In the genomic region with DNA sequence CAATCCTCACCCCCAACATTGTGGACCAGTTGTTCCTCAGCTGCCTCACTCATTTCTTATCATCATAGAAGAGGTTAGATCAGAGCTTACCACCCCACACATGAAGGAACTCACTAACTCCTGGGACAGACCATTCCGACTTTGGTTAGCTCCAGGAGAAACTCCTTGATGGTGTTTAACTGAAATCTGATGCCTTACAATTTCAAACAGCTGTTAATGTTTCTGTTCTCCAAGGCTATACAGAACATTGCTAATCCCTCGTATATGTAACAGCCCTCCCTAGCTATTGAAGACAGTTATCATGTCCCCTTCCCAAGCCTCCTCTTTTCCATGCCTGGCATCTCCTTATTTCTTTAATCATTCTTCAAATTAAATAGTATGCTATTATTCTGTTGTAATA, we compare ENCODE assay signal across 32 cellular contexts. TPM values are rescaled to one million over a fixed set of nuclear protein-coding genes. Genes with fewer than 3 reads are reported as not detected.
"Had no signal": no experiment of that assay in that cellular context is flagged by ENCODE, and none has a peak within 500 bp of the region (broad histone marks: within the 10 kb centered on the region; RNA-seq: fewer than 3 reads in every experiment).

No MANE protein-coding gene starts in this region.

- H3K27ac ChIP-seq: ascending aorta, cardiac muscle cell, colonic mucosa, SJCRH30, SK-N-MC had no signal

- H3K4me1 ChIP-seq: colonic mucosa, SJCRH30 had no signal

- DNase-seq: activated CD4-positive, alpha-beta T cell treated with anti-CD3 and anti-CD28 coated beads, Interleukin-2, amount 10 ng/mL, durations not matched to agents 24 days and 14 days; activated CD4-positive, alpha-beta T cell treated with anti-CD3 and anti-CD28 coated beads, Interleukin-2, amount 50 U/mL, for 4 hours; activated CD8-positive, alpha-beta T cell treated with anti-CD3 and anti-CD28 coated beads for 36 hours; activated effector memory CD4-positive, alpha-beta T cell treated with anti-CD3 and anti-CD28 coated beads, Interleukin-2, amount 50 U/mL, for 16 hours; activated naive CD4-positive, alpha-beta T cell; activated naive CD4-positive, alpha-beta T cell treated with anti-CD3 and anti-CD28 coated beads, Interleukin-2, amount 50 U/mL, for 16 hours; activated naive CD8-positive, alpha-beta T cell treated with anti-CD3 and anti-CD28 coated beads for 36 hours; activated T-cell treated with anti-CD3 and anti-CD28 coated beads, Interleukin-2, amount 50 U/mL, for 1 hour; activated T-cell treated with anti-CD3 and anti-CD28 coated beads, Interleukin-2, amount 50 U/mL, for 72 hours; amygdala; colonic mucosa; Kasumi-1; MG63; MV-4-11; NCI-H1092; NCI-H1436 treated with DMSO at 0.1 percent for 48 hours; NCI-H1694 treated with DMSO at 0.1 percent for 48 hours; NCI-H2029; NCI-H2107; NCI-H526; SHP77 had no signal

- H3K9me3 ChIP-seq: ascending aorta, colonic mucosa, MG63, SJCRH30 had no signal

- H3K27me3 Mint-ChIP-seq: activated CD4-positive, alpha-beta T cell treated with anti-CD3 and anti-CD28 coated beads, Interleukin-2, amount 10 ng/mL, durations not matched to agents 24 days and 14 days; activated naive CD8-positive, alpha-beta T cell treated with anti-CD3 and anti-CD28 coated beads for 36 hours; activated T-helper 17 cell treated with anti-CD3 and anti-CD28 coated beads, Interleukin-2, amount 50 U/mL, for 72 hours; central memory CD8-positive, alpha-beta T cell had no signal

- H3K27me3 ChIP-seq: ascending aorta, cardiac muscle cell, colonic mucosa, MG63, SJCRH30 had no signal

- H3K27ac Mint-ChIP-seq: activated CD4-positive, alpha-beta T cell treated with anti-CD3 and anti-CD28 coated beads, Interleukin-2, amount 10 ng/mL, durations not matched to agents 24 days and 14 days; activated CD8-positive, alpha-beta T cell treated with anti-CD3 and anti-CD28 coated beads for 36 hours; activated naive CD8-positive, alpha-beta T cell treated with anti-CD3 and anti-CD28 coated beads for 36 hours; activated T-cell treated with anti-CD3 and anti-CD28 coated beads, Interleukin-2, amount 50 U/mL, for 72 hours; activated T-helper 17 cell treated with anti-CD3 and anti-CD28 coated beads, Interleukin-2, amount 50 U/mL, for 72 hours; T-helper 1 cell treated with Interleukin-12 subunit alpha and Interleukin-12 subunit beta and Interleukin-4 antibody, amounts not matched to agents 30 μg/mL and 1 μg/mL, for 36 hours; T-helper 2 cell treated with Interferon-gamma antibody and Interleukin-4, amounts not matched to agents 5 μg/mL and 100 μg/mL, for 36 hours had no signal

- H3K36me3 Mint-ChIP-seq: activated naive CD8-positive, alpha-beta T cell treated with anti-CD3 and anti-CD28 coated beads for 36 hours had no signal

- H3K4me3 ChIP-seq: ascending aorta, cardiac muscle cell, colonic mucosa, MG63, SJCRH30, SK-N-MC had no signal

- ATAC-seq: activated CD8-positive, alpha-beta T cell treated with anti-CD3 and anti-CD28 coated beads for 36 hours; activated T-cell treated with anti-CD3 and anti-CD28 coated beads, Interleukin-2, amount 50 U/mL, for 72 hours; activated T-helper 17 cell treated with anti-CD3 and anti-CD28 coated beads, Interleukin-2, amount 50 U/mL, for 72 hours; Panc1 had no signal

- H3K4me3 Mint-ChIP-seq: activated CD4-positive, alpha-beta T cell treated with anti-CD3 and anti-CD28 coated beads, Interleukin-2, amount 10 ng/mL, durations not matched to agents 24 days and 14 days; activated CD8-positive, alpha-beta T cell treated with anti-CD3 and anti-CD28 coated beads for 36 hours; activated naive CD8-positive, alpha-beta T cell treated with anti-CD3 and anti-CD28 coated beads for 36 hours; activated T-cell treated with anti-CD3 and anti-CD28 coated beads, Interleukin-2, amount 50 U/mL, for 72 hours; activated T-helper 17 cell treated with anti-CD3 and anti-CD28 coated beads, Interleukin-2, amount 50 U/mL, for 72 hours; central memory CD8-positive, alpha-beta T cell; T-helper 1 cell treated with Interleukin-12 subunit alpha and Interleukin-12 subunit beta and Interleukin-4 antibody, amounts not matched to agents 30 μg/mL and 1 μg/mL, for 36 hours; T-helper 2 cell treated with Interferon-gamma antibody and Interleukin-4, amounts not matched to agents 5 μg/mL and 100 μg/mL, for 36 hours had no signal

- H3K4me1 Mint-ChIP-seq: activated CD4-positive, alpha-beta T cell treated with anti-CD3 and anti-CD28 coated beads, Interleukin-2, amount 10 ng/mL, durations not matched to agents 24 days and 14 days; activated naive CD8-positive, alpha-beta T cell treated with anti-CD3 and anti-CD28 coated beads for 36 hours; activated T-helper 17 cell treated with anti-CD3 and anti-CD28 coated beads, Interleukin-2, amount 50 U/mL, for 72 hours; central memory CD8-positive, alpha-beta T cell had no signal

- H3K36me3 ChIP-seq: ascending aorta, cardiac muscle cell, colonic mucosa, MG63, SJCRH30 had no signal

- H3K9me3 Mint-ChIP-seq: activated CD4-positive, alpha-beta T cell treated with anti-CD3 and anti-CD28 coated beads, Interleukin-2, amount 10 ng/mL, durations not matched to agents 24 days and 14 days; activated CD8-positive, alpha-beta T cell treated with anti-CD3 and anti-CD28 coated beads for 36 hours; activated naive CD8-positive, alpha-beta T cell treated with anti-CD3 and anti-CD28 coated beads for 36 hours; activated T-cell treated with anti-CD3 and anti-CD28 coated beads, Interleukin-2, amount 50 U/mL, for 72 hours; central memory CD8-positive, alpha-beta T cell; T-helper 1 cell treated with Interleukin-12 subunit alpha and Interleukin-12 subunit beta and Interleukin-4 antibody, amounts not matched to agents 30 μg/mL and 1 μg/mL, for 36 hours; T-helper 2 cell treated with Interferon-gamma antibody and Interleukin-4, amounts not matched to agents 5 μg/mL and 100 μg/mL, for 36 hours had no signal

RNA-seq across cellular contexts. Expression of a gene that starts 14.8 kb away (rescaled TPM):
- total RNA-seq: activated CD4-positive, alpha-beta T cell treated with anti-CD3 and anti-CD28 coated beads, Interleukin-2, amount 10 ng/mL, durations not matched to agents 24 days and 14 days; activated CD8-positive, alpha-beta memory T cell treated with anti-CD3 and anti-CD28 coated beads for 36 hours; activated CD8-positive, alpha-beta T cell treated with anti-CD3 and anti-CD28 coated beads for 36 hours; activated naive CD8-positive, alpha-beta T cell treated with anti-CD3 and anti-CD28 coated beads for 36 hours; activated T-cell treated with anti-CD3 and anti-CD28 coated beads, Interleukin-2, amount 50 U/mL, for 72 hours; activated T-helper 17 cell treated with anti-CD3 and anti-CD28 coated beads, Interleukin-2, amount 50 U/mL, for 72 hours; RPMI7951 had no signal
